ENCODE assay signal across 1 cellular context in the genomic region with DNA sequence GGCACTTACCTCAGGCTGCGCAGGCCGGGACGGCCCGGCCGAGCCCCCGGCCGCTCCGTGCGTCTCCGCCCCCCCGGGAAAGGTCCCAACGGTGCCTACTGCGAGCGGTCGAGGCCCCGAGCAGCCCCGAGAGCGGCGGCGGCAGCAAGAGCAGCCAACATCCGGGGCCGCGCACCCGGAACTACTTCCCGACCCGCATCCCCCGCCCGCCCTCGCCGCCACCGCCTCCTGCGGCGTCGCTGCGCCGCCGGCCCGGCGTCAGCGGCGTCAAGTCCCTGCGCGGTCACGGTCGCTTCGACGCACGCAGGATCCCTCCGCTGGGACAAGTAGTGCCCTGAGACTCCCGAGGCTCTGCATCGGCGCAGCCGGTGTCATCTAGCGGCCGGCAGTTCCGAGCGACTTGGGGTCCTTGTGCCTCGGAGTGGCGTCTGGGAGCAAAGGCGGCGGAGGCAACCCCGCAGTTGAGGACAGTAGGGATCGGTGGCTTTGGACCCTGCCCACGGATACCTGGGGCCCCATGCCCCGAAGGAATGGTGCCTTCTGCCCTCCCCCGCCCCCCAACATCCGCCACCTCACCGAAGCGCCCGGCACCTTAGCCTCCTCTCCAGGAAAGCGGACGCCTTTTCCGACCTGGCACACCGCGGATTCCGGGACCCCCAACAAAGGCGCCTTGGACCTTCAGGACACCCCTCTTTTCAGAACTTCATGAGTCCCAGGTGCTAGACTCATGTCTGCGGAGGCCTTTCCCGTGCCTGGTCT.
TF ChIP-seq lines count a peak whose summit lies in the region.

A gene (minus strand): TSS at position 186 of the 759 bp plus-strand sequence. CDS start 24,142 bp downstream, outside the sequence.

TF ChIP-seq in K562, 482 proteins besides CTCF, POLR2A, EP300 and RAD21 (continued from another document and continues in another):
- TF ChIP-seq, protein P1, sequence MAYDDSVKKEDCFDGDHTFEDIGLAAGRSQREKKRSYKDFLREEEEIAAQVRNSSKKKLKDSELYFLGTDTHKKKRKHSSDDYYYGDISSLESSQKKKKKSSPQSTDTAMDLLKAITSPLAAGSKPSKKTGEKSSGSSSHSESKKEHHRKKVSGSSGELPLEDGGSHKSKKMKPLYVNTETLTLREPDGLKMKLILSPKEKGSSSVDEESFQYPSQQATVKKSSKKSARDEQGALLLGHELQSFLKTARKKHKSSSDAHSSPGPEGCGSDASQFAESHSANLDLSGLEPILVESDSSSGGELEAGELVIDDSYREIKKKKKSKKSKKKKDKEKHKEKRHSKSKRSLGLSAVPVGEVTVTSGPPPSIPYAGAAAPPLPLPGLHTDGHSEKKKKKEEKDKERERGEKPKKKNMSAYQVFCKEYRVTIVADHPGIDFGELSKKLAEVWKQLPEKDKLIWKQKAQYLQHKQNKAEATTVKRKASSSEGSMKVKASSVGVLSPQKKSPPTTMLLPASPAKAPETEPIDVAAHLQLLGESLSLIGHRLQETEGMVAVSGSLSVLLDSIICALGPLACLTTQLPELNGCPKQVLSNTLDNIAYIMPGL (CRISPR knock-in tag; IDR thresholded peaks at IDR 0.05) = peak; percentile 98
- TF ChIP-seq TOE1 (IDR thresholded peaks at IDR 0.05; ENCODE audit: borderline replicate concordance) = peak; percentile 85
- no peak for TF ChIP-seq TOE1 (CRISPR knock-in tag; IDR thresholded peaks at IDR 0.05; ENCODE audit: borderline replicate concordance, low read depth)
- TF ChIP-seq, protein P2, sequence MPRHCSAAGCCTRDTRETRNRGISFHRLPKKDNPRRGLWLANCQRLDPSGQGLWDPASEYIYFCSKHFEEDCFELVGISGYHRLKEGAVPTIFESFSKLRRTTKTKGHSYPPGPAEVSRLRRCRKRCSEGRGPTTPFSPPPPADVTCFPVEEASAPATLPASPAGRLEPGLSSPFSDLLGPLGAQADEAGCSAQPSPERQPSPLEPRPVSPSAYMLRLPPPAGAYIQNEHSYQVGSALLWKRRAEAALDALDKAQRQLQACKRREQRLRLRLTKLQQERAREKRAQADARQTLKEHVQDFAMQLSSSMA (CRISPR knock-in tag; IDR thresholded peaks at IDR 0.05) = no peak
- no peak for TF ChIP-seq NFYB (IDR thresholded peaks at IDR 0.05; ENCODE audit: extremely low read depth, insufficient read length)
- peak; percentile 62; the same call in 1 of the 2 replicates for TF ChIP-seq ETV5 (CRISPR knock-in tag; IDR thresholded peaks at IDR 0.05; ENCODE audit: low read depth)
- no peak for TF ChIP-seq SMARCE1 (IDR thresholded peaks at IDR 0.05)
- TF ChIP-seq, protein P3, sequence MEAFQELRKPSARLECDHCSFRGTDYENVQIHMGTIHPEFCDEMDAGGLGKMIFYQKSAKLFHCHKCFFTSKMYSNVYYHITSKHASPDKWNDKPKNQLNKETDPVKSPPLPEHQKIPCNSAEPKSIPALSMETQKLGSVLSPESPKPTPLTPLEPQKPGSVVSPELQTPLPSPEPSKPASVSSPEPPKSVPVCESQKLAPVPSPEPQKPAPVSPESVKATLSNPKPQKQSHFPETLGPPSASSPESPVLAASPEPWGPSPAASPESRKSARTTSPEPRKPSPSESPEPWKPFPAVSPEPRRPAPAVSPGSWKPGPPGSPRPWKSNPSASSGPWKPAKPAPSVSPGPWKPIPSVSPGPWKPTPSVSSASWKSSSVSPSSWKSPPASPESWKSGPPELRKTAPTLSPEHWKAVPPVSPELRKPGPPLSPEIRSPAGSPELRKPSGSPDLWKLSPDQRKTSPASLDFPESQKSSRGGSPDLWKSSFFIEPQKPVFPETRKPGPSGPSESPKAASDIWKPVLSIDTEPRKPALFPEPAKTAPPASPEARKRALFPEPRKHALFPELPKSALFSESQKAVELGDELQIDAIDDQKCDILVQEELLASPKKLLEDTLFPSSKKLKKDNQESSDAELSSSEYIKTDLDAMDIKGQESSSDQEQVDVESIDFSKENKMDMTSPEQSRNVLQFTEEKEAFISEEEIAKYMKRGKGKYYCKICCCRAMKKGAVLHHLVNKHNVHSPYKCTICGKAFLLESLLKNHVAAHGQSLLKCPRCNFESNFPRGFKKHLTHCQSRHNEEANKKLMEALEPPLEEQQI (IDR thresholded peaks at IDR 0.05) = no peak
- TF ChIP-seq PTRF (tag; IDR thresholded peaks at IDR 0.05) = no peak
- TF ChIP-seq MYBL2 (IDR thresholded peaks at IDR 0.05; ENCODE audit: low read depth) = no peak
- TF ChIP-seq MYBL2 (CRISPR knock-in tag; IDR thresholded peaks at IDR 0.05; ENCODE audit: borderline replicate concordance) = no peak
- TF ChIP-seq ZNF696 (CRISPR knock-in tag; conservative IDR thresholded peaks at IDR 0.05) = no peak
- TF ChIP-seq JUND (IDR thresholded peaks at IDR 0.05; ENCODE audit: borderline replicate concordance, low read depth, low read length) = peak; percentile 81
- TF ChIP-seq JUND (tag; IDR thresholded peaks at IDR 0.05; ENCODE audit: borderline replicate concordance, low read depth, low read length) = peak; percentile 77; the same call in 1 of the 3 replicates
- TF ChIP-seq YY1 (IDR thresholded peaks at IDR 0.05; ENCODE audit: borderline replicate concordance in 1 of 3, control insufficient read depth in 1 of 3, extremely low read depth in 1 of 3, insufficient read depth in 3 of 3, insufficient read length in 1 of 3, insufficient replicate concordance in 2 of 3, low read depth in 1 of 3, low read length in 2 of 3) = peak in 2 of 3 experiments; percentile 65 to 70
- no peak for TF ChIP-seq ZNF347 (CRISPR knock-in tag; IDR thresholded peaks at IDR 0.05; ENCODE audit: low read depth)
- TF ChIP-seq EGR1 (conservative IDR thresholded peaks at IDR 0.05) = peak; percentile 98
- TF ChIP-seq, protein P4, sequence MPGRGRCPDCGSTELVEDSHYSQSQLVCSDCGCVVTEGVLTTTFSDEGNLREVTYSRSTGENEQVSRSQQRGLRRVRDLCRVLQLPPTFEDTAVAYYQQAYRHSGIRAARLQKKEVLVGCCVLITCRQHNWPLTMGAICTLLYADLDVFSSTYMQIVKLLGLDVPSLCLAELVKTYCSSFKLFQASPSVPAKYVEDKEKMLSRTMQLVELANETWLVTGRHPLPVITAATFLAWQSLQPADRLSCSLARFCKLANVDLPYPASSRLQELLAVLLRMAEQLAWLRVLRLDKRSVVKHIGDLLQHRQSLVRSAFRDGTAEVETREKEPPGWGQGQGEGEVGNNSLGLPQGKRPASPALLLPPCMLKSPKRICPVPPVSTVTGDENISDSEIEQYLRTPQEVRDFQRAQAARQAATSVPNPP (IDR thresholded peaks at IDR 0.05; ENCODE audit: borderline replicate concordance, insufficient read depth, insufficient read length) = no peak
- TF ChIP-seq TFAM (CRISPR knock-in tag; conservative IDR thresholded peaks at IDR 0.05) = no peak
- TF ChIP-seq CCNT2 (IDR thresholded peaks at IDR 0.05; ENCODE audit: borderline replicate concordance, extremely low read depth, insufficient read length, low read depth, low read length) = peak; percentile 89
- TF ChIP-seq SRSF9 (IDR thresholded peaks at IDR 0.05; ENCODE audit: borderline replicate concordance, low read depth, low read length) = no peak
- TF ChIP-seq PCBP2 (IDR thresholded peaks at IDR 0.05; ENCODE audit: low read depth, low read length, poor library complexity, severe bottlenecking) = no peak
- TF ChIP-seq ZC3H4 (CRISPR knock-in tag; IDR thresholded peaks at IDR 0.05; ENCODE audit: borderline replicate concordance) = peak; percentile 77; the same call in 1 of the 2 replicates
- TF ChIP-seq NELFE (IDR thresholded peaks at IDR 0.05; ENCODE audit: insufficient read depth, insufficient read length) = no peak
- TF ChIP-seq POLR2AphosphoS5 (IDR thresholded peaks at IDR 0.05; ENCODE audit: control insufficient read depth, insufficient read depth, low read depth, low read length) = peak; percentile 86
- no peak for TF ChIP-seq ZNF274 (IDR thresholded peaks at IDR 0.05; ENCODE audit: borderline replicate concordance, low read depth, low read length)
- TF ChIP-seq TSC22D4 (tag; IDR thresholded peaks at IDR 0.05) = no peak
- TF ChIP-seq PHB2 (IDR thresholded peaks at IDR 0.05; ENCODE audit: low read depth) = no peak
- no peak for TF ChIP-seq HNRNPL (IDR thresholded peaks at IDR 0.05; ENCODE audit: low read depth, low read length)
- TF ChIP-seq ZNF140 (CRISPR knock-in tag; IDR thresholded peaks at IDR 0.05) = no peak
- TF ChIP-seq, protein P5, sequence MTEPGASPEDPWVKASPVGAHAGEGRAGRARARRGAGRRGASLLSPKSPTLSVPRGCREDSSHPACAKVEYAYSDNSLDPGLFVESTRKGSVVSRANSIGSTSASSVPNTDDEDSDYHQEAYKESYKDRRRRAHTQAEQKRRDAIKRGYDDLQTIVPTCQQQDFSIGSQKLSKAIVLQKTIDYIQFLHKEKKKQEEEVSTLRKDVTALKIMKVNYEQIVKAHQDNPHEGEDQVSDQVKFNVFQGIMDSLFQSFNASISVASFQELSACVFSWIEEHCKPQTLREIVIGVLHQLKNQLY (CRISPR knock-in tag; conservative IDR thresholded peaks at IDR 0.05) = no peak
- TF ChIP-seq ARNT (IDR thresholded peaks at IDR 0.05) = no peak
- TF ChIP-seq, protein P6, sequence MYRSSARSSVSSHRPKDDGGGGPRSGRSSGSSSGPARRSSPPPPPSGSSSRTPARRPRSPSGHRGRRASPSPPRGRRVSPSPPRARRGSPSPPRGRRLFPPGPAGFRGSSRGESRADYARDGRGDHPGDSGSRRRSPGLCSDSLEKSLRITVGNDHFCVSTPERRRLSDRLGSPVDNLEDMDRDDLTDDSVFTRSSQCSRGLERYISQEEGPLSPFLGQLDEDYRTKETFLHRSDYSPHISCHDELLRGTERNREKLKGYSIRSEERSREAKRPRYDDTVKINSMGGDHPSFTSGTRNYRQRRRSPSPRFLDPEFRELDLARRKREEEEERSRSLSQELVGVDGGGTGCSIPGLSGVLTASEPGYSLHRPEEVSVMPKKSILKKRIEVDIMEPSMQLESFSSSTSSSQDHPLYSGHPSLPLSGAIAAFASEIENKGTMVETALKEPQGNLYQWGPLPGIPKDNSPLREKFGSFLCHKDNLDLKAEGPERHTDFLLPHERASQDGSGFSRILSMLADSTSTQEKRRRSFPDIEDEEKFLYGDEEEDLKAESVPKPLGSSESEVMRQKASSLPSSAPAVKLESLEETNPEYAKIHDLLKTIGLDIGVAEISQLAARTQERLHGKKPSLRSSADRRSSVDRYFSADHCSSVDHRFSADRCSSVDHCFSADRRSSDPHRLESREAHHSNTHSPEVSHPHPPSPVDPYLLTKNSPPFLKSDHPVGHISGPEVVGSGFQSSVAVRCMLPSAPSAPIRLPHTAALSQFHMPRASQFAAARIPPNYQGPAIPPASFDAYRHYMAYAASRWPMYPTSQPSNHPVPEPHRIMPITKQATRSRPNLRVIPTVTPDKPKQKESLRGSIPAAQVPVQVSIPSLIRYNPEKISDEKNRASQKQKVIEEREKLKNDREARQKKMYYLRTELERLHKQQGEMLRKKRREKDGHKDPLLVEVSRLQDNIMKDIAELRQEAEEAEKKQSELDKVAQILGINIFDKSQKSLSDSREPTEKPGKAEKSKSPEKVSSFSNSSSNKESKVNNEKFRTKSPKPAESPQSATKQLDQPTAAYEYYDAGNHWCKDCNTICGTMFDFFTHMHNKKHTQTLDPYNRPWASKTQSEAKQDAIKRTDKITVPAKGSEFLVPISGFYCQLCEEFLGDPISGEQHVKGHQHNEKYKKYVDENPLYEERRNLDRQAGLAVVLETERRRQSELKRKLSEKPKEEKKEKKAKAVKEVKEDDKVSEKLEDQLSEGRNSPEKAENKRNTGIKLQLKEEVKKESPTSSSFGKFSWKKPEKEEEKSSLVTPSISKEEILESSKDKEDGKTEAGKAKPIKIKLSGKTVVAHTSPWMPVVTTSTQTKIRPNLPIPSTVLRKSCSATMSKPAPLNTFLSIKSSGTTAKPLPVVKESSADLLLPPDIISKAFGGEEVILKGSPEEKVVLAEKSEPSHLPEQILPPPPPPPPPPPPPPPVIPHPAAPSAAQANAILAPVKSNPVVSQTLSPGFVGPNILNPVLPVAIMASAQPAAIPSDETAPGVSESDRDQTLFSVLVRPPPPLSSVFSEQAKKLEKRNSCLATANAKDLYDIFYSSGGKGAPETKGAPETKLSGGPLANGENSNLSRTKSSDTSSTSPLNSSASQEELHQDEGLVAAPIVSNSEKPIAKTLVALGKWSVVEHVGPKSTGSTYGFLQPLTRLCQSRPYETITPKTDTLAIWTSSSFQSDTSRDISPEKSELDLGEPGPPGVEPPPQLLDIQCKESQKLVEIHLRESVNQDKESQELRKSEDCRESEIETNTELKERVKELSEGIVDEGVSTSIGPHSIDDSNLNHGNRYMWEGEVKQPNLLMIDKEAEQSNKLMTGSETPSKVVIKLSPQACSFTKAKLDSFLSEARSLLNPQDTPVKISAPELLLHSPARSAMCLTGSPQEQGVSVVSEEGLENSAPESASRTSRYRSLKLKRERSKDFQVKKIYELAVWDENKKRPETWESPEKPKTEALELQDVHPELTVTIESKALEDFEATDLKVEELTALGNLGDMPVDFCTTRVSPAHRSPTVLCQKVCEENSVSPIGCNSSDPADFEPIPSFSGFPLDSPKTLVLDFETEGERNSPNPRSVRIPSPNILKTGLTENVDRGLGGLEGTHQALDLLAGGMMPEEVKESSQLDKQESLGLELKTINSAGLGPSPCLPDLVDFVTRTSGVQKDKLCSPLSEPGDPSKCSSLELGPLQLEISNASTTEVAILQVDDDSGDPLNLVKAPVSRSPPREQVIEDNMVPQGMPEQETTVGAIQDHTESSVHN (IDR thresholded peaks at IDR 0.05; ENCODE audit: borderline replicate concordance in 1 of 2, low read depth in 1 of 2) = no peak
- TF ChIP-seq, protein P7, sequence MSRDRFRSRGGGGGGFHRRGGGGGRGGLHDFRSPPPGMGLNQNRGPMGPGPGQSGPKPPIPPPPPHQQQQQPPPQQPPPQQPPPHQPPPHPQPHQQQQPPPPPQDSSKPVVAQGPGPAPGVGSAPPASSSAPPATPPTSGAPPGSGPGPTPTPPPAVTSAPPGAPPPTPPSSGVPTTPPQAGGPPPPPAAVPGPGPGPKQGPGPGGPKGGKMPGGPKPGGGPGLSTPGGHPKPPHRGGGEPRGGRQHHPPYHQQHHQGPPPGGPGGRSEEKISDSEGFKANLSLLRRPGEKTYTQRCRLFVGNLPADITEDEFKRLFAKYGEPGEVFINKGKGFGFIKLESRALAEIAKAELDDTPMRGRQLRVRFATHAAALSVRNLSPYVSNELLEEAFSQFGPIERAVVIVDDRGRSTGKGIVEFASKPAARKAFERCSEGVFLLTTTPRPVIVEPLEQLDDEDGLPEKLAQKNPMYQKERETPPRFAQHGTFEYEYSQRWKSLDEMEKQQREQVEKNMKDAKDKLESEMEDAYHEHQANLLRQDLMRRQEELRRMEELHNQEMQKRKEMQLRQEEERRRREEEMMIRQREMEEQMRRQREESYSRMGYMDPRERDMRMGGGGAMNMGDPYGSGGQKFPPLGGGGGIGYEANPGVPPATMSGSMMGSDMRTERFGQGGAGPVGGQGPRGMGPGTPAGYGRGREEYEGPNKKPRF (IDR thresholded peaks at IDR 0.05; ENCODE audit: low read depth, low read length) = no peak
- peak; percentile 99 for TF ChIP-seq KAT7 (CRISPR knock-in tag; IDR thresholded peaks at IDR 0.05; ENCODE audit: borderline replicate concordance)
- TF ChIP-seq ZNF384 (IDR thresholded peaks at IDR 0.05; ENCODE audit: low read depth, low read length) = no peak
- no peak for TF ChIP-seq ZNF143 (CRISPR knock-in tag; IDR thresholded peaks at IDR 0.05)
- peak; percentile 74 to 76 for TF ChIP-seq NONO (IDR thresholded peaks at IDR 0.05; ENCODE audit: low read depth in 2 of 2, low read length in 1 of 2)
